Comparison of ENCODE assay signal across 1 cellular context in the genomic region with DNA sequence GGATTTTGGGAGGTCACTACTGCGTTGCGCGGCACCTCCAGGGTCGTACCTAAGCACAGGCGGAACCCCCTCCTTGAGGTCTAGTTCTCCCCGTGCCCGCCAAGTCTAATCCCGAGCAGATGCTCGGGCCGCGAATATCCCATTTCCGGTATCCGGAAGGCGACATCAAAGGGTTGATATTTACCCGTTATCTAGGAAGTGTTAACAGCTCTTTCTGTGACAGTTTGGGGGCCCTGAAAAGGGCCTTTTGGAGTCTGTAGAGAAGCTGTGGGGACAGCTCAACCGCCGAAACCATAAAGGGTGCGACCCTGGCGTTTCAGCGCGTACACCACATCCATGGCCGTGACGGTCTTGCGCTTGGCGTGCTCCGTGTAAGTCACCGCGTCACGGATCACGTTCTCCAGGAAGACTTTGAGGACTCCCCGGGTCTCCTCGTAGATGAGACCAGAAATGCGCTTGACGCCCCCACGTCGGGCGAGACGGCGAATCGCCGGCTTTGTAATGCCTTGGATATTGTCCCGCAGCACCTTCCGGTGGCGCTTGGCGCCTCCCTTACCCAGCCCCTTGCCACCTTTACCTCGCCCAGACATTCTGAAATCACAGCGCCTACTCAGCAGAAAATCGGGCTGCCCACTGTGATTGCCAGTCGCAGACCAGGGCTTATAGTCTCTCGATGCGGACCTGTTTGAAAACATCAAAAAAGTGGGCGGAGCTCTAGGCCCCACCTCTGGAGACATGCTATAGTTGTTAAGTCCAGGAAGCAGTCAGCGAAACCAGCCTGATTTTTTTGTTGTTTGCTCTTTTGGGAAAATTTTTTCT.
TF ChIP-seq lines count a peak whose summit lies in the region.

No MANE protein-coding gene starts in this region.

TF ChIP-seq in HepG2, 621 proteins besides CTCF, POLR2A, EP300 and RAD21 (continued from another document and continues in another):
- TF ChIP-seq, protein P1, sequence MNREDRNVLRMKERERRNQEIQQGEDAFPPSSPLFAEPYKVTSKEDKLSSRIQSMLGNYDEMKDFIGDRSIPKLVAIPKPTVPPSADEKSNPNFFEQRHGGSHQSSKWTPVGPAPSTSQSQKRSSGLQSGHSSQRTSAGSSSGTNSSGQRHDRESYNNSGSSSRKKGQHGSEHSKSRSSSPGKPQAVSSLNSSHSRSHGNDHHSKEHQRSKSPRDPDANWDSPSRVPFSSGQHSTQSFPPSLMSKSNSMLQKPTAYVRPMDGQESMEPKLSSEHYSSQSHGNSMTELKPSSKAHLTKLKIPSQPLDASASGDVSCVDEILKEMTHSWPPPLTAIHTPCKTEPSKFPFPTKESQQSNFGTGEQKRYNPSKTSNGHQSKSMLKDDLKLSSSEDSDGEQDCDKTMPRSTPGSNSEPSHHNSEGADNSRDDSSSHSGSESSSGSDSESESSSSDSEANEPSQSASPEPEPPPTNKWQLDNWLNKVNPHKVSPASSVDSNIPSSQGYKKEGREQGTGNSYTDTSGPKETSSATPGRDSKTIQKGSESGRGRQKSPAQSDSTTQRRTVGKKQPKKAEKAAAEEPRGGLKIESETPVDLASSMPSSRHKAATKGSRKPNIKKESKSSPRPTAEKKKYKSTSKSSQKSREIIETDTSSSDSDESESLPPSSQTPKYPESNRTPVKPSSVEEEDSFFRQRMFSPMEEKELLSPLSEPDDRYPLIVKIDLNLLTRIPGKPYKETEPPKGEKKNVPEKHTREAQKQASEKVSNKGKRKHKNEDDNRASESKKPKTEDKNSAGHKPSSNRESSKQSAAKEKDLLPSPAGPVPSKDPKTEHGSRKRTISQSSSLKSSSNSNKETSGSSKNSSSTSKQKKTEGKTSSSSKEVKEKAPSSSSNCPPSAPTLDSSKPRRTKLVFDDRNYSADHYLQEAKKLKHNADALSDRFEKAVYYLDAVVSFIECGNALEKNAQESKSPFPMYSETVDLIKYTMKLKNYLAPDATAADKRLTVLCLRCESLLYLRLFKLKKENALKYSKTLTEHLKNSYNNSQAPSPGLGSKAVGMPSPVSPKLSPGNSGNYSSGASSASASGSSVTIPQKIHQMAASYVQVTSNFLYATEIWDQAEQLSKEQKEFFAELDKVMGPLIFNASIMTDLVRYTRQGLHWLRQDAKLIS (CRISPR knock-in tag; IDR thresholded peaks at IDR 0.05): no peak; the same call in none of the 2 replicates
- TF ChIP-seq ZBTB14 (CRISPR knock-in tag; IDR thresholded peaks at IDR 0.05) (no peak), SATB2 (CRISPR knock-in tag; IDR thresholded peaks at IDR 0.05) (no peak; the same call in 1 of the 2 replicates), BRCA1 (CRISPR knock-in tag; IDR thresholded peaks at IDR 0.05) (peak; percentile 84; the same call in 1 of the 2 replicates), ZNF672 (CRISPR knock-in tag; IDR thresholded peaks at IDR 0.05) (no peak), ZNF839 (CRISPR knock-in tag; IDR thresholded peaks at IDR 0.05; ENCODE audit: borderline replicate concordance) (0 out of 2 replicates have a peak, but pooled peaks have one; percentile 42), EEA1 (CRISPR knock-in tag; IDR thresholded peaks at IDR 0.05; ENCODE audit: borderline replicate concordance) (no peak), SUZ12 (IDR thresholded peaks at IDR 0.05; ENCODE audit: low read depth, low read length) (no peak), ZNF550 (CRISPR knock-in tag; IDR thresholded peaks at IDR 0.05; ENCODE audit: borderline replicate concordance) (no peak), HMGA1 (CRISPR knock-in tag; conservative IDR thresholded peaks at IDR 0.05) (no peak), RBM22 (optimal IDR thresholded peaks at IDR 0.05; ENCODE audit: low read length) (no peak), NR1H2 (CRISPR knock-in tag; IDR thresholded peaks at IDR 0.05; ENCODE audit: borderline replicate concordance, low read depth) (0 out of 2 replicates have a peak, but pooled peaks have one; percentile 14), LCORL (IDR thresholded peaks at IDR 0.05) (no peak), LCORL (CRISPR knock-in tag; IDR thresholded peaks at IDR 0.05) (no peak; the same call in 1 of the 2 replicates), ZNF790 (CRISPR knock-in tag; IDR thresholded peaks at IDR 0.05; ENCODE audit: borderline replicate concordance) (peak; percentile 73; the same call in 1 of the 2 replicates), NR0B2 (CRISPR knock-in tag; IDR thresholded peaks at IDR 0.05) (peak; percentile 80; the same call in 1 of the 2 replicates), ZNF558 (CRISPR knock-in tag; IDR thresholded peaks at IDR 0.05; ENCODE audit: borderline replicate concordance) (0 out of 2 replicates have a peak, but pooled peaks have one; percentile 12), REL (CRISPR knock-in tag; conservative IDR thresholded peaks at IDR 0.05) (no peak), ZMYM4 (CRISPR knock-in tag; IDR thresholded peaks at IDR 0.05) (peak; percentile 92), ZNF224 (CRISPR knock-in tag; IDR thresholded peaks at IDR 0.05) (0 out of 2 replicates have a peak, but pooled peaks have one; percentile 40), AHR (CRISPR knock-in tag; IDR thresholded peaks at IDR 0.05) (peak; percentile 57; the same call in 1 of the 2 replicates), TAF1 (CRISPR knock-in tag; IDR thresholded peaks at IDR 0.05) (peak; percentile 88), ZNF749 (CRISPR knock-in tag; IDR thresholded peaks at IDR 0.05; ENCODE audit: borderline replicate concordance) (peak; percentile 70; the same call in 1 of the 2 replicates), ZNF781 (CRISPR knock-in tag; IDR thresholded peaks at IDR 0.05; ENCODE audit: borderline replicate concordance, not compliant biosample characterization) (peak; percentile 67), SP1 (IDR thresholded peaks at IDR 0.05) (no peak), SP1 (CRISPR knock-in tag; IDR thresholded peaks at IDR 0.05) (peak; percentile 93), ZNF777 (CRISPR knock-in tag; IDR thresholded peaks at IDR 0.05) (peak; percentile 23; the same call in 1 of the 2 replicates), BCLAF1 (IDR thresholded peaks at IDR 0.05) (no peak), GLMP (CRISPR knock-in tag; IDR thresholded peaks at IDR 0.05; ENCODE audit: borderline replicate concordance) (no peak), ZNF652 (CRISPR knock-in tag; IDR thresholded peaks at IDR 0.05; ENCODE audit: borderline replicate concordance, low read depth) (no peak), ZNF160 (CRISPR knock-in tag; IDR thresholded peaks at IDR 0.05) (no peak; the same call in 1 of the 2 replicates), ZBTB1 (CRISPR knock-in tag; IDR thresholded peaks at IDR 0.05; ENCODE audit: borderline replicate concordance) (no peak), ZBTB43 (CRISPR knock-in tag; conservative IDR thresholded peaks at IDR 0.05) (0 out of 2 replicates have a peak, but pooled peaks have one; percentile 58), ZSCAN25 (CRISPR knock-in tag; IDR thresholded peaks at IDR 0.05) (peak; percentile 22; the same call in 1 of the 2 replicates)
- TF ChIP-seq, protein P2, sequence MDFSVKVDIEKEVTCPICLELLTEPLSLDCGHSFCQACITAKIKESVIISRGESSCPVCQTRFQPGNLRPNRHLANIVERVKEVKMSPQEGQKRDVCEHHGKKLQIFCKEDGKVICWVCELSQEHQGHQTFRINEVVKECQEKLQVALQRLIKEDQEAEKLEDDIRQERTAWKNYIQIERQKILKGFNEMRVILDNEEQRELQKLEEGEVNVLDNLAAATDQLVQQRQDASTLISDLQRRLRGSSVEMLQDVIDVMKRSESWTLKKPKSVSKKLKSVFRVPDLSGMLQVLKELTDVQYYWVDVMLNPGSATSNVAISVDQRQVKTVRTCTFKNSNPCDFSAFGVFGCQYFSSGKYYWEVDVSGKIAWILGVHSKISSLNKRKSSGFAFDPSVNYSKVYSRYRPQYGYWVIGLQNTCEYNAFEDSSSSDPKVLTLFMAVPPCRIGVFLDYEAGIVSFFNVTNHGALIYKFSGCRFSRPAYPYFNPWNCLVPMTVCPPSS (IDR thresholded peaks at IDR 0.05): no peak
- TF ChIP-seq, protein P3, sequence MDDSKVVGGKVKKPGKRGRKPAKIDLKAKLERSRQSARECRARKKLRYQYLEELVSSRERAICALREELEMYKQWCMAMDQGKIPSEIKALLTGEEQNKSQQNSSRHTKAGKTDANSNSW (CRISPR knock-in tag; IDR thresholded peaks at IDR 0.05; ENCODE audit: borderline replicate concordance): 0 out of 2 replicates have a peak, but pooled peaks have one; percentile 47
- TF ChIP-seq, protein P4, sequence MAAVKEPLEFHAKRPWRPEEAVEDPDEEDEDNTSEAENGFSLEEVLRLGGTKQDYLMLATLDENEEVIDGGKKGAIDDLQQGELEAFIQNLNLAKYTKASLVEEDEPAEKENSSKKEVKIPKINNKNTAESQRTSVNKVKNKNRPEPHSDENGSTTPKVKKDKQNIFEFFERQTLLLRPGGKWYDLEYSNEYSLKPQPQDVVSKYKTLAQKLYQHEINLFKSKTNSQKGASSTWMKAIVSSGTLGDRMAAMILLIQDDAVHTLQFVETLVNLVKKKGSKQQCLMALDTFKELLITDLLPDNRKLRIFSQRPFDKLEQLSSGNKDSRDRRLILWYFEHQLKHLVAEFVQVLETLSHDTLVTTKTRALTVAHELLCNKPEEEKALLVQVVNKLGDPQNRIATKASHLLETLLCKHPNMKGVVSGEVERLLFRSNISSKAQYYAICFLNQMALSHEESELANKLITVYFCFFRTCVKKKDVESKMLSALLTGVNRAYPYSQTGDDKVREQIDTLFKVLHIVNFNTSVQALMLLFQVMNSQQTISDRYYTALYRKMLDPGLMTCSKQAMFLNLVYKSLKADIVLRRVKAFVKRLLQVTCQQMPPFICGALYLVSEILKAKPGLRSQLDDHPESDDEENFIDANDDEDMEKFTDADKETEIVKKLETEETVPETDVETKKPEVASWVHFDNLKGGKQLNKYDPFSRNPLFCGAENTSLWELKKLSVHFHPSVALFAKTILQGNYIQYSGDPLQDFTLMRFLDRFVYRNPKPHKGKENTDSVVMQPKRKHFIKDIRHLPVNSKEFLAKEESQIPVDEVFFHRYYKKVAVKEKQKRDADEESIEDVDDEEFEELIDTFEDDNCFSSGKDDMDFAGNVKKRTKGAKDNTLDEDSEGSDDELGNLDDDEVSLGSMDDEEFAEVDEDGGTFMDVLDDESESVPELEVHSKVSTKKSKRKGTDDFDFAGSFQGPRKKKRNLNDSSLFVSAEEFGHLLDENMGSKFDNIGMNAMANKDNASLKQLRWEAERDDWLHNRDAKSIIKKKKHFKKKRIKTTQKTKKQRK (IDR thresholded peaks at IDR 0.05; ENCODE audit: low read length): no peak
- TF ChIP-seq, protein P5, sequence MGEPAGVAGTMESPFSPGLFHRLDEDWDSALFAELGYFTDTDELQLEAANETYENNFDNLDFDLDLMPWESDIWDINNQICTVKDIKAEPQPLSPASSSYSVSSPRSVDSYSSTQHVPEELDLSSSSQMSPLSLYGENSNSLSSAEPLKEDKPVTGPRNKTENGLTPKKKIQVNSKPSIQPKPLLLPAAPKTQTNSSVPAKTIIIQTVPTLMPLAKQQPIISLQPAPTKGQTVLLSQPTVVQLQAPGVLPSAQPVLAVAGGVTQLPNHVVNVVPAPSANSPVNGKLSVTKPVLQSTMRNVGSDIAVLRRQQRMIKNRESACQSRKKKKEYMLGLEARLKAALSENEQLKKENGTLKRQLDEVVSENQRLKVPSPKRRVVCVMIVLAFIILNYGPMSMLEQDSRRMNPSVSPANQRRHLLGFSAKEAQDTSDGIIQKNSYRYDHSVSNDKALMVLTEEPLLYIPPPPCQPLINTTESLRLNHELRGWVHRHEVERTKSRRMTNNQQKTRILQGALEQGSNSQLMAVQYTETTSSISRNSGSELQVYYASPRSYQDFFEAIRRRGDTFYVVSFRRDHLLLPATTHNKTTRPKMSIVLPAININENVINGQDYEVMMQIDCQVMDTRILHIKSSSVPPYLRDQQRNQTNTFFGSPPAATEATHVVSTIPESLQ (CRISPR knock-in tag; conservative IDR thresholded peaks at IDR 0.05): no peak; the same call in 1 of the 2 replicates
